ENCODE assay signal across 19 cellular contexts in genomic region chr6:154399097-154399496, GRCh38. TPM values are rescaled to one million over a fixed set of nuclear protein-coding genes. Genes with fewer than 3 reads are reported as not detected.
DNase-seq lines count a peak whose midpoint lies in the region; ATAC-seq and TF ChIP-seq lines count a peak whose summit lies in the region.
"Had no signal": no experiment of that assay in that cellular context is flagged by ENCODE, and none has a peak within 500 bp of the region (broad histone marks: within the 10 kb centered on the region; RNA-seq: fewer than 3 reads in every experiment).

No MANE protein-coding gene starts in this region.

- H3K27me3 Mint-ChIP-seq in stimulated activated naive CD8-positive, alpha-beta T cell treated with anti-CD3 and anti-CD28 coated beads, Interleukin-15, amount 100 ng/mL, for 72 hours: no peaks in the 10 kb centered on the region

- H3K14ac ChIP-seq in IMR-90 (replicated peaks; ENCODE audit: low read depth, low read length): 0 out of 2 replicates have a peak overlapping the region, but pooled peaks have one; percentile 4

- H3K27me3 ChIP-seq in IMR-90 (ENCODE audit: control insufficient read depth, insufficient read depth, low read length): no peaks in the 10 kb centered on the region
- H3K27me3 ChIP-seq: spleen, thyroid gland had no signal

- peak; percentile 65 for DNase-seq in A172 (ENCODE audit: low spot score)
- peak; percentile 76 for DNase-seq in IMR-90
- peak; percentile 53 to 82 for DNase-seq in cardiac fibroblast (ENCODE audit: low read depth in 2 of 2)
- DNase-seq in lung microvascular endothelial cell (ENCODE audit: low read depth in 2 of 2): peak; percentile 68 to 88
- no peak for DNase-seq in NCI-H1105 treated with DMSO at 0.1 percent for 48 hours (lab: John Stamatoyannopoulos, UW)
- DNase-seq in stimulated activated naive CD8-positive, alpha-beta T cell treated with anti-CD3 and anti-CD28 coated beads, Interleukin-15, amount 100 ng/mL, for 72 hours: no peak
- no peak for DNase-seq in DMS 273 treated with DMSO at 0.1 percent for 48 hours (lab: John Stamatoyannopoulos, UW)
- DNase-seq: activated CD4-positive, alpha-beta T cell treated with anti-CD3 and anti-CD28 coated beads for 4 hours; activated effector memory CD4-positive, alpha-beta T cell treated with Interleukin-2 at 50 U/mL for 16 hours; DMS79 treated with DMSO at 0.1 percent for 48 hours; glutamatergic neuron; left ventricle myocardium superior; NCI-H1092; posterior cingulate gyrus; spleen; thyroid gland had no signal

- intact Hi-C loops in IMR-90 (cut with micrococcal nuclease): no loop called here

- in situ Hi-C loops in IMR-90 (cut with MboI; ENCODE audit: low sequenced_read_pairs): no loop called here

- no peak overlapping the region for H2AK5ac ChIP-seq in IMR-90 (ENCODE audit: low read depth, low read length)

- dilution Hi-C loops in IMR-90 (cut with HindIII; ENCODE audit: low sequenced_read_pairs, unreplicated experiment): no loop called here

- H2AK9ac ChIP-seq in IMR-90 (replicated peaks; ENCODE audit: low read depth, low read length, poor library complexity): no peak overlapping the region

- POLR2A ChIA-PET in IMR-90 (lab: Charles Lee; ENCODE audit: unreplicated experiment): interaction anchor here (0.7 kb wide), 1 partner anchor 80 kb away, joined by 8 read pairs; no protein-coding TSS in a partner anchor

- peaks cover 4 to 22% of the 10 kb centered on the region in 2 experiments; a peak in 3 of 4 replicates for H3K79me1 ChIP-seq in IMR-90 (ENCODE audit: low read depth in 1 of 2, low read length in 2 of 2)

- H4K8ac ChIP-seq in IMR-90 (ENCODE audit: low read depth in 2 of 2, low read length in 2 of 2): peak overlapping the region in 1 of 2 experiments; percentile 1; a peak in 2 of 4 replicates

- TF ChIP-seq POLR2A in IMR-90 (IDR thresholded peaks at IDR 0.05; ENCODE audit: low read depth, low read length): no peak

- BruUV-seq in IMR-90 (replicated peaks; lab: Mats Ljungman, UMichigan): no TSS peak

- no peak overlapping the region for H2AFZ ChIP-seq in IMR-90 (replicated peaks; ENCODE audit: low read length, poor library complexity)

- no peaks in the 10 kb centered on the region for H3K9me3 Mint-ChIP-seq in stimulated activated naive CD8-positive, alpha-beta T cell treated with anti-CD3 and anti-CD28 coated beads, Interleukin-15, amount 100 ng/mL, for 72 hours
- H3K9me3 Mint-ChIP-seq: IgD-negative memory B cell had no signal

- no peaks in the 10 kb centered on the region for H4K20me1 ChIP-seq in IMR-90 (ENCODE audit: insufficient read depth, low read length)

- H4K5ac ChIP-seq in IMR-90 (ENCODE audit: low read depth, low read length): no peak overlapping the region

- H3K27ac Mint-ChIP-seq in stimulated activated naive CD8-positive, alpha-beta T cell treated with anti-CD3 and anti-CD28 coated beads, Interleukin-15, amount 100 ng/mL, for 72 hours: no peak overlapping the region
- H3K27ac Mint-ChIP-seq: IgD-negative memory B cell had no signal

- H3K4me3 Mint-ChIP-seq in stimulated activated naive CD8-positive, alpha-beta T cell treated with anti-CD3 and anti-CD28 coated beads, Interleukin-15, amount 100 ng/mL, for 72 hours: no peak overlapping the region
- H3K4me3 Mint-ChIP-seq: IgD-negative memory B cell had no signal

- no peak overlapping the region; the same call in 1 of the 2 replicates for H3K18ac ChIP-seq in IMR-90 (ENCODE audit: low read depth, low read length)

- peaks cover 3% of the 10 kb centered on the region for H3K9me3 ChIP-seq in IMR-90 (ENCODE audit: control insufficient read depth, insufficient read depth, low read length)
- H3K9me3 ChIP-seq: spleen, thyroid gland had no signal

- H2BK5ac ChIP-seq in IMR-90 (ENCODE audit: low read depth, low read length, poor library complexity, severe bottlenecking): no peak overlapping the region

- CTCF ChIA-PET in IMR-90 (lab: Yijun Ruan, JAX): interaction anchor here (0.6 kb wide), 1 partner anchor 36 kb away, joined by 3 read pairs; no protein-coding TSS in a partner anchor

- TF ChIP-seq RAD21 in IMR-90 (IDR thresholded peaks at IDR 0.05; ENCODE audit: low read length): no peak

- H3K4me2 ChIP-seq in IMR-90 (ENCODE audit: low read depth, low read length): no peak overlapping the region

- WGBS in IMR-90 (ENCODE audit: extremely low coverage in 2 of 2, insufficient read length in 1 of 2), 2 experiments: 55% methylated on average over 2 of the region's 5 CpGs; no CpG with 5 or more reads in 1 of the 2 experiments

- peak overlapping the region; percentile 13 for H2BK120ac ChIP-seq in IMR-90 (ENCODE audit: low read depth, low read length)

- TF ChIP-seq CTCF in IMR-90 (conservative IDR thresholded peaks at IDR 0.05; ENCODE audit: low read depth, low read length) (no peak), cardiac fibroblast (IDR thresholded peaks at IDR 0.05; ENCODE audit: low read depth, low read length) (no peak)

- no peaks in the 10 kb centered on the region for H3K4me1 Mint-ChIP-seq in stimulated activated naive CD8-positive, alpha-beta T cell treated with anti-CD3 and anti-CD28 coated beads, Interleukin-15, amount 100 ng/mL, for 72 hours
- H3K4me1 Mint-ChIP-seq: IgD-negative memory B cell had no signal

- ATAC-seq in IMR-90 (ENCODE audit: low read depth) (no peak; the same call in 1 of the 2 replicates), HG02759 (IDR thresholded peaks at IDR 0.05; ENCODE audit: unreplicated experiment) (no peak)
- no peak for ATAC-seq in stimulated activated naive CD8-positive, alpha-beta T cell treated with anti-CD3 and anti-CD28 coated beads, Interleukin-15, amount 100 ng/mL, for 72 hours
- ATAC-seq: left ventricle myocardium superior had no signal

- H3K4me3 ChIP-seq in IMR-90 (ENCODE audit: insufficient read depth, low read depth, low read length): no peak overlapping the region
- H3K4me3 ChIP-seq in cardiac fibroblast (replicated peaks in 1 of 2; ENCODE audit: low read depth in 2 of 2, low read length in 2 of 2): no peak overlapping the region
- H3K4me3 ChIP-seq: SK-N-MC, spleen, thyroid gland had no signal

- H3K36me3 ChIP-seq in IMR-90 (ENCODE audit: control insufficient read depth, insufficient read depth, low read length): peaks cover 6% of the 10 kb centered on the region
- H3K36me3 ChIP-seq: thyroid gland had no signal

- H3K56ac ChIP-seq in IMR-90 (ENCODE audit: extremely low read depth, insufficient read depth, low read length): no peak overlapping the region

- H3K9ac ChIP-seq in IMR-90 (ENCODE audit: low read depth, low read length): no peak overlapping the region

- H3K4ac ChIP-seq in IMR-90 (ENCODE audit: low read depth, low read length): peak overlapping the region; percentile 19

- peaks cover 17% of the 10 kb centered on the region; the same call in 1 of the 2 replicates for H3K9me1 ChIP-seq in IMR-90 (ENCODE audit: insufficient read depth, low read length)

- H2BK20ac ChIP-seq in IMR-90 (ENCODE audit: low read depth, low read length): peak overlapping the region; percentile 72; the same call in 1 of the 2 replicates

- H3K4me1 ChIP-seq in IMR-90 (ENCODE audit: control insufficient read depth, insufficient read depth, low read length): peaks cover 11% of the 10 kb centered on the region
- H3K4me1 ChIP-seq: spleen had no signal

- H3K23ac ChIP-seq in IMR-90 (ENCODE audit: low read depth, low read length): no peak overlapping the region

- H4K91ac ChIP-seq in IMR-90 (ENCODE audit: insufficient read depth, low read depth, low read length): 0 out of 2 replicates have a peak overlapping the region, but pooled peaks have one; percentile 17

- H3K27ac ChIP-seq in IMR-90 (ENCODE audit: insufficient read depth, low read length): no peak overlapping the region
- H3K27ac ChIP-seq: SK-N-MC, spleen, thyroid gland had no signal

- no peak overlapping the region for H2BK15ac ChIP-seq in IMR-90 (ENCODE audit: low read depth, low read length)

TF ChIP-seq in IMR-90, 13 proteins besides CTCF, POLR2A, EP300 and RAD21:
- TF ChIP-seq CHD1 (IDR thresholded peaks at IDR 0.05; ENCODE audit: low read depth, low read length): no peak
- TF ChIP-seq RFX5 (IDR thresholded peaks at IDR 0.05; ENCODE audit: low read depth, low read length): no peak
- TF ChIP-seq NFE2L2 (IDR thresholded peaks at IDR 0.05; ENCODE audit: low read depth, low read length): no peak
- TF ChIP-seq CEBPB (IDR thresholded peaks at IDR 0.05; ENCODE audit: low read depth, low read length): no peak

RNA-seq across cellular contexts. Expression of gene IPCEF1, which starts 42.5 kb away (rescaled TPM):
- 0.17 and 0.47 TPM in 2 replicates for total RNA-seq in A172 (2014; rRNA removed; shearing (Covaris generic))
- total RNA-seq in IMR-90 (2012; rRNA removed) (under 0.01 TPM in 2 replicates), lung microvascular endothelial cell (1.3 and 1.8 TPM in 2 replicates)
- 0.03 and 0.07 TPM in 2 replicates for polyA plus RNA-seq in IMR-90 (2012; rRNA removed)
- not detected in 2 replicates for polyA plus RNA-seq in IMR-90 (2012; cell fraction: cytosol; rRNA removed)
- 0.02 and 0.14 TPM in 2 replicates for polyA plus RNA-seq in IMR-90 (2012; cell fraction: nucleus; rRNA removed; ENCODE audit: low replicate concordance)

Comparison
In these comparisons a context has a peak if more than half of its experiments do, and no peak if none do; other contexts are left out.
1. DNase-seq: peak in A172 (single experiment), IMR-90 (single experiment), cardiac fibroblast (2 of 2) and lung microvascular endothelial cell (2 of 2); none in NCI-H1105 treated with DMSO at 0.1 percent for 48 hours (single experiment), stimulated activated naive CD8-positive, alpha-beta T cell treated with anti-CD3 and anti-CD28 coated beads, Interleukin-15, amount 100 ng/mL, for 72 hours (0 of 2) and DMS 273 treated with DMSO at 0.1 percent for 48 hours (single experiment).